18 cellular contexts compared by ENCODE assay signal in the genomic region with DNA sequence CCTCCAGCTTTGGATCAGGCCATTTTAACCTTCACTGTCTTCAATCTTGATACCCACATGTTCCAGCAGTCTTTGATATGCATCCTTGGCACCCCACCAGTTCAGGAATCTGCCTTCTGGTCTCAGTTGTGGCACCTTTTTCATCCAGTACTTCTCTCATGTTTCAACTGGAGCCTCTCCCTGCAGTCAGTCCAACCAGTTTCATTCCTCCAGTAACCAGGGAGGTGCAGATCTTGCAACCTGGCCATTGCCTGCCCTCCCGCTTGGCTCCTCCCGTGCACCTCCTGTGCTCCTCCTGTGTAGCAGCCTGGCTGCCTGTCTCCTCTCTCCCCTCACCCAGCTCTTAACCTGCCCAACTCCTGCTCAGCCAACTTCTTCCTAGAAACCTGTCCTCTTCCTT. TPM values are rescaled to one million over a fixed set of nuclear protein-coding genes. Genes with fewer than 3 reads are reported as not detected.
A peak's percentile ranks its signal among the peaks of the same experiment; 100 is the strongest.
DNase-seq lines count a peak whose midpoint lies in the region; ATAC-seq, FAIRE-seq and TF ChIP-seq lines count a peak whose summit lies in the region.
"Had no signal": no experiment of that assay in that cellular context is flagged by ENCODE, and none has a peak within 500 bp of the region (broad histone marks: within the 10 kb centered on the region; RNA-seq: fewer than 3 reads in every experiment).

No MANE protein-coding gene starts in this region.

- peaks cover 10 to 26% of the 10 kb centered on the region in 2 donors for H3K36me3 Mint-ChIP-seq in activated naive CD4-positive, alpha-beta T cell treated with anti-CD3 and anti-CD28 coated beads, Interleukin-2, amount 50 U/mL, for 72 hours
- peaks cover 5% of the 10 kb centered on the region for H3K36me3 Mint-ChIP-seq in T-helper 17 cell (ENCODE audit: low read depth)
- peaks cover 21% of the 10 kb centered on the region for H3K36me3 Mint-ChIP-seq in type B pancreatic cell
- H3K36me3 Mint-ChIP-seq in Caco-2 (ENCODE audit: insufficient read depth, unreplicated experiment): peaks cover 86% of the 10 kb centered on the region

- CTCF ChIA-PET in Caco-2 (lab: Charles Lee): interaction anchor here (1.1 kb wide), 1 partner anchor 139 kb away, joined by 3 read pairs; no protein-coding TSS in a partner anchor

- no peak for ATAC-seq in activated naive CD4-positive, alpha-beta T cell treated with anti-CD3 and anti-CD28 coated beads, Interleukin-2, amount 50 U/mL, for 72 hours
- ATAC-seq in T-helper 17 cell: no peak
- no peak for ATAC-seq in HG02981 (IDR thresholded peaks at IDR 0.05; ENCODE audit: unreplicated experiment)
- ATAC-seq: PC-3 had no signal

- H3K4me1 Mint-ChIP-seq in T-helper 17 cell (peaks cover 20% of the 10 kb centered on the region), type B pancreatic cell (ENCODE audit: unreplicated experiment) (no peaks in the 10 kb centered on the region), Caco-2 (ENCODE audit: low read depth, unreplicated experiment) (peaks cover 10% of the 10 kb centered on the region)

- no peaks in the 10 kb centered on the region for H3K9me3 ChIP-seq in T-helper 17 cell (ENCODE audit: control insufficient read depth, low read length, poor library complexity, severe bottlenecking)
- H3K9me3 ChIP-seq in Caco-2: no peaks in the 10 kb centered on the region

- H3K27me3 Mint-ChIP-seq in T-helper 17 cell (no peaks in the 10 kb centered on the region), type B pancreatic cell (no peaks in the 10 kb centered on the region), Caco-2 (ENCODE audit: insufficient read depth, unreplicated experiment) (no peaks in the 10 kb centered on the region)

- H3K27me3 ChIP-seq in Caco-2 (replicated peaks; ENCODE audit: control insufficient read depth, insufficient read depth, low read length): no peaks in the 10 kb centered on the region

- H3K4me1 ChIP-seq in Caco-2: no peaks in the 10 kb centered on the region; the same call in 1 of the 2 replicates

- DNase-seq in activated naive CD4-positive, alpha-beta T cell treated with anti-CD3 and anti-CD28 coated beads, Interleukin-2, amount 50 U/mL, for 72 hours (ENCODE audit: low spot score in 2 of 2): no peak
- no peak for DNase-seq in activated naive CD4-positive, alpha-beta T cell (lab: John Stamatoyannopoulos, UW)
- no peak for DNase-seq in T-helper 17 cell
- DNase-seq in iPS-NIHi7 (ENCODE audit: extremely low spot score): peak; percentile 28
- no peak for DNase-seq in type B pancreatic cell (ENCODE audit: extremely low spot score, unreplicated experiment)
- no peak for DNase-seq in urothelium cell line (ENCODE audit: low spot score)
- no peak for DNase-seq in Caco-2
- DNase-seq: C1 segment of cervical spinal cord, COR-L47, HFFc6, IMR-90, NCI-H1694, NCI-H345, NCI-H526 treated with DMSO at 0.1 percent for 48 hours, PC-3 had no signal

- POLR2A ChIA-PET in Caco-2 (lab: Charles Lee): no interaction called here

- no peak overlapping the region for H3K4me3 ChIP-seq in Caco-2 (ENCODE audit: low read depth, low read length)
- H3K4me3 ChIP-seq: SK-N-MC had no signal

- BruUV-seq in Caco-2 (replicated peaks; lab: Mats Ljungman, UMichigan): no TSS peak

- intact Hi-C loops in Caco-2 (cut with micrococcal nuclease; ENCODE audit: unreplicated experiment): no loop called here

- no peak for TF ChIP-seq CTCF in type B pancreatic cell (conservative IDR thresholded peaks at IDR 0.05)
- TF ChIP-seq CTCF in Caco-2 (IDR thresholded peaks at IDR 0.05; ENCODE audit: insufficient read depth in 1 of 2, low read depth in 1 of 2, low read length in 1 of 2, severe bottlenecking in 1 of 2, unreplicated experiment in 1 of 2): no peak

- FAIRE-seq in urothelium cell line (lab: Jason Lieb, UNC): no peak
- FAIRE-seq: GM12891 had no signal

- H3K36me3 ChIP-seq in Caco-2 (ENCODE audit: control insufficient read depth, insufficient read depth, low read length): peaks cover 3% of the 10 kb centered on the region; the same call in 1 of the 2 replicates

- no peaks in the 10 kb centered on the region for H3K9me3 Mint-ChIP-seq in activated naive CD4-positive, alpha-beta T cell treated with anti-CD3 and anti-CD28 coated beads, Interleukin-2, amount 50 U/mL, for 72 hours
- H3K9me3 Mint-ChIP-seq in type B pancreatic cell: no peaks in the 10 kb centered on the region
- H3K9me3 Mint-ChIP-seq in Caco-2 (ENCODE audit: unreplicated experiment): no peaks in the 10 kb centered on the region
- H3K9me3 Mint-ChIP-seq: HFFc6 had no signal

- H3K4me3 Mint-ChIP-seq in T-helper 17 cell (no peak overlapping the region), type B pancreatic cell (no peak overlapping the region), Caco-2 (ENCODE audit: unreplicated experiment) (no peak overlapping the region)
- H3K4me3 Mint-ChIP-seq: HFFc6 had no signal

- peak overlapping the region; percentile 28 to 65 for H3K27ac Mint-ChIP-seq in activated naive CD4-positive, alpha-beta T cell treated with anti-CD3 and anti-CD28 coated beads, Interleukin-2, amount 50 U/mL, for 72 hours
- H3K27ac Mint-ChIP-seq in T-helper 17 cell (peak overlapping the region; percentile 21), type B pancreatic cell (peak overlapping the region; percentile 19), Caco-2 (ENCODE audit: unreplicated experiment) (no peak overlapping the region)
- H3K27ac Mint-ChIP-seq: HFFc6 had no signal

RNA-seq across cellular contexts. Expression of a gene that starts 20.2 kb away (rescaled TPM):
- total RNA-seq in activated naive CD4-positive, alpha-beta T cell treated with anti-CD3 and anti-CD28 coated beads, Interleukin-2, amount 50 U/mL, for 72 hours: 10 to 100 TPM; 34.0 to 38.7 TPM
- total RNA-seq in T-helper 17 cell (10 to 100 TPM; 30.6 to 33.6 TPM), type B pancreatic cell (ENCODE audit: low replicate concordance) (59.3 and 62.3 TPM in 2 replicates), Caco-2 (2022) (76.1 and 78.6 TPM in 2 replicates)
